20 cellular contexts compared by ENCODE assay signal in the genomic region with DNA sequence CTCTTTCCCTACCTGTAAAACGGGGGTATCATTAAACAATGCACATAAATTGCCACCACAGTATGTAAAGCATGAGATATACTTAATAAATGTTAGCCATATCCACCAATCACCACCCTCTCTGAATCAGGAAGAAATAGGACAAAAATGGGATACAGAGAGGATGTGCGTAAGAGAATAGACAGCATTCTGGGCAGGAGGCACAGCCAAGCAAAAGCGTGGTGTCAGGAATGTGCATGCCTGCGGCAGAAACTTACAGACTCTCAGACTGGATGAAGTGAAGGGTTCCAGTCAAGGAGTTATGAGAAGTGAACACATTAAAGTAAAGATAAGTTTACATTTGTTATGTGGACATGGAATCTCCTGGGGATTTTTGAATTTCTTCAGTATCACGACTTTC.
DNase-seq lines count a peak whose midpoint lies in the region; ATAC-seq and TF ChIP-seq lines count a peak whose summit lies in the region.
"Had no signal": no experiment of that assay in that cellular context is flagged by ENCODE, and none has a peak within 500 bp of the region (broad histone marks: within the 10 kb centered on the region; RNA-seq: fewer than 3 reads in every experiment).

No MANE protein-coding gene starts in this region.

- H3K56ac ChIP-seq in mesendoderm (ENCODE audit: low read length): no peak overlapping the region

- H4K5ac ChIP-seq in mesendoderm (ENCODE audit: low read length): no peak overlapping the region

- no peaks in the 10 kb centered on the region for H3K27me3 ChIP-seq in CD4-positive, CD25-positive, alpha-beta regulatory T cell (ENCODE audit: control insufficient read depth, insufficient read depth, low read length)
- H3K27me3 ChIP-seq in mesendoderm (ENCODE audit: insufficient read depth, low read length, poor library complexity): no peaks in the 10 kb centered on the region
- H3K27me3 ChIP-seq: foreskin keratinocyte had no signal

- peaks cover 2% of the 10 kb centered on the region for H3K36me3 Mint-ChIP-seq in T-helper 2 cell treated with Interferon-gamma antibody and Interleukin-4, amounts not matched to agents 5 μg/mL and 100 μg/mL, for 36 hours (ENCODE audit: low read depth)
- no peaks in the 10 kb centered on the region for H3K36me3 Mint-ChIP-seq in CD4-positive, CD25-positive, alpha-beta regulatory T cell
- peaks cover 1% of the 10 kb centered on the region for H3K36me3 Mint-ChIP-seq in central memory CD8-positive, alpha-beta T cell (ENCODE audit: insufficient read depth)
- H3K36me3 Mint-ChIP-seq in natural killer cell: no peaks in the 10 kb centered on the region

- H2AK5ac ChIP-seq in mesendoderm (ENCODE audit: low read length): no peak overlapping the region

- H3K27ac Mint-ChIP-seq in T-helper 2 cell treated with Interferon-gamma antibody and Interleukin-4, amounts not matched to agents 5 μg/mL and 100 μg/mL, for 36 hours: peak overlapping the region; percentile 33
- peak overlapping the region in 2 of 3 donors; percentile 4 to 33 for H3K27ac Mint-ChIP-seq in CD4-positive, CD25-positive, alpha-beta regulatory T cell
- no peak overlapping the region for H3K27ac Mint-ChIP-seq in central memory CD8-positive, alpha-beta T cell (ENCODE audit: low read depth)
- H3K27ac Mint-ChIP-seq in natural killer cell: peak overlapping the region; percentile 87 to 90
- H3K27ac Mint-ChIP-seq: activated naive CD4-positive, alpha-beta T cell treated with anti-CD3 and anti-CD28 coated beads for 36 hours; activated T-cell treated with anti-CD3 and anti-CD28 coated beads, Interleukin-2, amount 50 U/mL, for 24 hours had no signal

- H2BK5ac ChIP-seq in mesendoderm (ENCODE audit: low read length): no peak overlapping the region

- peaks cover 64% of the 10 kb centered on the region for H3K4me1 Mint-ChIP-seq in T-helper 2 cell treated with Interferon-gamma antibody and Interleukin-4, amounts not matched to agents 5 μg/mL and 100 μg/mL, for 36 hours (ENCODE audit: low read depth)
- peaks cover 45 to 92% (median 70%) of the 10 kb centered on the region in 4 donors for H3K4me1 Mint-ChIP-seq in CD4-positive, CD25-positive, alpha-beta regulatory T cell
- peaks cover 86% of the 10 kb centered on the region for H3K4me1 Mint-ChIP-seq in central memory CD8-positive, alpha-beta T cell
- peaks cover 85 to 94% of the 10 kb centered on the region in 2 donors for H3K4me1 Mint-ChIP-seq in natural killer cell

- no peak overlapping the region for H2BK15ac ChIP-seq in mesendoderm (replicated peaks; ENCODE audit: low read depth)

- no peak overlapping the region for H3K4me2 ChIP-seq in mesendoderm (ENCODE audit: low read length)

- no peaks in the 10 kb centered on the region for H3K36me3 ChIP-seq in CD4-positive, CD25-positive, alpha-beta regulatory T cell (ENCODE audit: control insufficient read depth, insufficient read depth, low read length)
- no peaks in the 10 kb centered on the region for H3K36me3 ChIP-seq in mesendoderm (ENCODE audit: control insufficient read depth, insufficient read depth, low read length)
- H3K36me3 ChIP-seq: prostate gland had no signal

- no peaks in the 10 kb centered on the region for H3K27me3 Mint-ChIP-seq in T-helper 2 cell treated with Interferon-gamma antibody and Interleukin-4, amounts not matched to agents 5 μg/mL and 100 μg/mL, for 36 hours (ENCODE audit: low read depth)
- no peaks in the 10 kb centered on the region for H3K27me3 Mint-ChIP-seq in CD4-positive, CD25-positive, alpha-beta regulatory T cell
- H3K27me3 Mint-ChIP-seq in central memory CD8-positive, alpha-beta T cell: no peaks in the 10 kb centered on the region
- H3K27me3 Mint-ChIP-seq in natural killer cell (ENCODE audit: low read depth in 2 of 2): no peaks in the 10 kb centered on the region
- H3K27me3 Mint-ChIP-seq: activated T-cell treated with anti-CD3 and anti-CD28 coated beads, Interleukin-2, amount 50 U/mL, for 24 hours had no signal

- no peak for ATAC-seq in CD4-positive, CD25-positive, alpha-beta regulatory T cell (ENCODE audit: low read depth in 2 of 2)
- no peak for ATAC-seq in central memory CD8-positive, alpha-beta T cell (replicated peaks; ENCODE audit: extremely low read depth, poor library complexity, severe bottlenecking)
- ATAC-seq in natural killer cell: no peak
- ATAC-seq in GM18498 (IDR thresholded peaks at IDR 0.05; ENCODE audit: unreplicated experiment): no peak
- ATAC-seq: foreskin keratinocyte had no signal

- peak overlapping the region; percentile 4 for H3K4me3 ChIP-seq in CD4-positive, CD25-positive, alpha-beta regulatory T cell (ENCODE audit: low read depth, low read length)
- H3K4me3 ChIP-seq in mesendoderm (ENCODE audit: low read length): no peak overlapping the region
- H3K4me3 ChIP-seq: prostate gland had no signal

- no peaks in the 10 kb centered on the region for H3K9me3 ChIP-seq in CD4-positive, CD25-positive, alpha-beta regulatory T cell (ENCODE audit: control insufficient read depth in 2 of 2, low read length in 2 of 2)
- H3K9me3 ChIP-seq: prostate gland had no signal

- H3K4ac ChIP-seq in mesendoderm (ENCODE audit: low read depth, low read length): no peak overlapping the region

- no peak overlapping the region for H3K27ac ChIP-seq in CD4-positive, CD25-positive, alpha-beta regulatory T cell (ENCODE audit: insufficient read depth, low read length, poor library complexity, severe bottlenecking)
- H3K27ac ChIP-seq in mesendoderm (ENCODE audit: low read depth, low read length): no peak overlapping the region
- H3K27ac ChIP-seq: foreskin keratinocyte, prostate gland had no signal

- H3K9ac ChIP-seq in mesendoderm (ENCODE audit: low read length): no peak overlapping the region

- H3K79me1 ChIP-seq in mesendoderm (ENCODE audit: low read length): no peaks in the 10 kb centered on the region

- H3K23ac ChIP-seq in mesendoderm (ENCODE audit: low read length): no peak overlapping the region

- peak overlapping the region; percentile 16 for H3K4me3 Mint-ChIP-seq in T-helper 2 cell treated with Interferon-gamma antibody and Interleukin-4, amounts not matched to agents 5 μg/mL and 100 μg/mL, for 36 hours
- H3K4me3 Mint-ChIP-seq in CD4-positive, CD25-positive, alpha-beta regulatory T cell: peak overlapping the region in 3 of 4 donors; percentile 28 to 42 (median 30)
- H3K4me3 Mint-ChIP-seq in central memory CD8-positive, alpha-beta T cell: peak overlapping the region; percentile 47
- peak overlapping the region; percentile 74 for H3K4me3 Mint-ChIP-seq in natural killer cell
- H3K4me3 Mint-ChIP-seq: activated naive CD4-positive, alpha-beta T cell treated with anti-CD3 and anti-CD28 coated beads for 36 hours; activated T-cell treated with anti-CD3 and anti-CD28 coated beads, Interleukin-2, amount 50 U/mL, for 24 hours; neural crest cell had no signal

- DNase-seq in T-helper 2 cell treated with Interferon-gamma antibody and Interleukin-4, amounts not matched to agents 5 μg/mL and 100 μg/mL, for 36 hours (ENCODE audit: low spot score): no peak
- DNase-seq in T-helper 2 cell: no peak
- no peak for DNase-seq in CD4-positive, CD25-positive, alpha-beta regulatory T cell
- DNase-seq in central memory CD8-positive, alpha-beta T cell (ENCODE audit: low spot score in 2 of 2): no peak
- DNase-seq in natural killer cell: no peak
- no peak for DNase-seq in activated gamma-delta T cell treated with Interleukin-2 at 50 U/mL for 16 hours
- DNase-seq in mesendoderm: no peak
- DNase-seq: activated naive CD4-positive, alpha-beta T cell treated with anti-CD3 and anti-CD28 coated beads for 36 hours; activated T-cell treated with anti-CD3 and anti-CD28 coated beads, Interleukin-2, amount 50 U/mL, for 24 hours; cerebellar nuclear complex; COR-L47; DMS79; foreskin keratinocyte; NCI-H1048; NCI-H2029; NCI-H2227 treated with DMSO at 0.1 percent for 48 hours; RPMI8226 had no signal

- intact Hi-C loops in natural killer cell (cut with micrococcal nuclease): loop anchor here (5.0 kb wide), 3 partner anchors 37 to 158 kb away; a partner anchor contains a TSS

- H4K8ac ChIP-seq in mesendoderm (ENCODE audit: low read depth, low read length): no peak overlapping the region

- no peak overlapping the region for H3K18ac ChIP-seq in mesendoderm (ENCODE audit: low read length)

- no peak for TF ChIP-seq CTCF in natural killer cell (IDR thresholded peaks at IDR 0.05)

- no CpG with 5 or more reads among the region's 5 CpGs for WGBS in mesendoderm (ENCODE audit: extremely low coverage, insufficient coverage, low lambda C conversion rate)

- H3K79me2 ChIP-seq in mesendoderm (ENCODE audit: control insufficient read depth, insufficient read depth, low read length): no peaks in the 10 kb centered on the region

- H3K4me1 ChIP-seq in CD4-positive, CD25-positive, alpha-beta regulatory T cell (ENCODE audit: control insufficient read depth, insufficient read depth, low read length, poor library complexity, severe bottlenecking): peaks cover 54% of the 10 kb centered on the region
- H3K4me1 ChIP-seq in mesendoderm (ENCODE audit: control insufficient read depth, low read depth, low read length): peaks cover 2% of the 10 kb centered on the region
- H3K4me1 ChIP-seq: foreskin keratinocyte, prostate gland had no signal

- H3K9me3 Mint-ChIP-seq in T-helper 2 cell treated with Interferon-gamma antibody and Interleukin-4, amounts not matched to agents 5 μg/mL and 100 μg/mL, for 36 hours: no peaks in the 10 kb centered on the region
- peaks cover 0 to 2% (median 0%) of the 10 kb centered on the region in 7 donors for H3K9me3 Mint-ChIP-seq in CD4-positive, CD25-positive, alpha-beta regulatory T cell
- H3K9me3 Mint-ChIP-seq in central memory CD8-positive, alpha-beta T cell: peaks cover 6% of the 10 kb centered on the region
- H3K9me3 Mint-ChIP-seq in natural killer cell: no peaks in the 10 kb centered on the region

- H2BK120ac ChIP-seq in mesendoderm (ENCODE audit: low read depth, low read length): no peak overlapping the region

Comparison
In these comparisons a context has a peak if more than half of its experiments do, and no peak if none do; other contexts are left out.
1. H3K4me3 Mint-ChIP-seq: peak in every context shown above with its lines; median percentile 74 in natural killer cell; 47 in central memory CD8-positive, alpha-beta T cell; 30 in CD4-positive, CD25-positive, alpha-beta regulatory T cell; 16 in T-helper 2 cell treated with Interferon-gamma antibody and Interleukin-4, amounts not matched to agents 5 μg/mL and 100 μg/mL, for 36 hours.